Comparison of ENCODE assay signal across 12 cellular contexts in the genomic region with DNA sequence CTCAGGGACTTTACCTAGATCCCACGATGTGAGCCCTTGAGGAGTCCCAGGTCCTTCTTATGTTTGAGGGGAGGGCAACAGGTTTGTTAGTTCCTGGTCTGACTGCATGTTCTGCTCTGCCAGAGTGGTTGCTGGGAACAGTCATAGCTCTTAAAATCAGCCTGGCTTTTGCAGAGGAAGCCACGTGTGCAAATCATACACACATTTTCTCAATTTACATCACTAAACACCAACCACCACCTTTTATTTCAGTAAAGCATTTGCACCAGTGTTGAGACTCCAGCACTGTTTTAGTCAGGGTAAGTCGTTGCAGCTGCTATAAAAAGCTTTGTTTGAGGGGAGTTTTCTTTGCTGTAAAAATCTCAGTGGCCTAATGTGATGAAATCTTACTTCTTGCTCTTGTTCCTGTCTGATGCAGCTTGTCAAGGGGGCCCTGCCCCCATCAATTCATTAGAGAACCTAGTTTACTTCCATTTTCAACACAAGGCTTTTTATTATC.
A peak's percentile ranks its signal among the peaks of the same experiment; 100 is the strongest.
DNase-seq lines count a peak whose midpoint lies in the region; ATAC-seq, FAIRE-seq and TF ChIP-seq lines count a peak whose summit lies in the region.
"Had no signal": no experiment of that assay in that cellular context is flagged by ENCODE, and none has a peak within 500 bp of the region (broad histone marks: within the 10 kb centered on the region; RNA-seq: fewer than 3 reads in every experiment).

No MANE protein-coding gene starts in this region.

- CTCF ChIA-PET in H1 (lab: Charles Lee; ENCODE audit: partially characterized antibody), result interaction anchor here (0.7 to 1.1 kb wide), 3 partner anchors 9 to 28 kb away, joined by 3 to 4 read pairs (median 3); no protein-coding TSS in a partner anchor

- no peak for TF ChIP-seq POLR2A in H1 (IDR thresholded peaks at IDR 0.05; ENCODE audit: control extremely low read depth in 1 of 2, low read depth in 2 of 2, low read length in 2 of 2)

- TF ChIP-seq EP300 in H1 (IDR thresholded peaks at IDR 0.05; ENCODE audit: borderline replicate concordance in 1 of 2, low read depth in 2 of 2, low read length in 2 of 2), result no peak

- H4K91ac ChIP-seq in H1 (replicated peaks; ENCODE audit: insufficient read length, low read length), result no peak overlapping the region

- no peaks in the 10 kb centered on the region for H3K36me3 ChIP-seq in H1 (ENCODE audit: control insufficient read depth in 2 of 4, insufficient read depth in 4 of 4, low read length in 3 of 4)
- H3K36me3 ChIP-seq: BLaER1, neutrophil had no signal

- 55% methylated on average over 3 of the region's 3 CpGs; no CpG with 5 or more reads in 1 of the 2 experiments for WGBS in H1 (ENCODE audit: extremely low coverage in 1 of 2, insufficient coverage in 1 of 2, insufficient read length in 1 of 2, insufficient replicate concordance in 2 of 2, low coverage in 1 of 2, low lambda C conversion rate in 2 of 2, missing lambda C conversion rate in 1 of 2), 2 experiments

- H3K9ac ChIP-seq in H1 (replicated peaks in 1 of 4; ENCODE audit: extremely low read depth in 1 of 4, low read depth in 3 of 4, low read length in 3 of 4), result no peak overlapping the region
- H3K9ac ChIP-seq: BLaER1 had no signal

- peak overlapping the region; percentile 97 for H2AFZ ChIP-seq in H1 (ENCODE audit: low read length)

- POLR2A ChIA-PET in H1 (lab: Charles Lee; ENCODE audit: partially characterized antibody), result interaction anchor here (1.4 to 1.7 kb wide), 2 partner anchors 9 to 13 kb away, joined by 3 to 6 read pairs; no protein-coding TSS in a partner anchor

- no peak overlapping the region for H4K8ac ChIP-seq in H1 (ENCODE audit: extremely low read depth, insufficient read depth, low read length)

- no peak overlapping the region for H3K18ac ChIP-seq in H1 (ENCODE audit: extremely low read depth, low read length)

- H3K23ac ChIP-seq in H1 (ENCODE audit: insufficient read length), result no peak overlapping the region

- peaks cover 0 to 5% (median 1%) of the 10 kb centered on the region in 4 experiments; a peak in 2 of 7 replicates for H3K4me1 ChIP-seq in H1 (replicated peaks in 1 of 4; ENCODE audit: control insufficient read depth in 3 of 4, insufficient read depth in 4 of 4, low read length in 3 of 4)
- H3K4me1 ChIP-seq: BLaER1 had no signal

- no peak for DNase-seq in H1 (ENCODE audit: low read depth in 1 of 2, low spot score in 2 of 2)
- DNase-seq in stimulated activated CD4-positive, alpha-beta T cell treated with anti-CD3 and anti-CD28 coated beads, Interleukin-4, amount 100 ng/mL, for 4 hours, result no peak
- no peak for DNase-seq in activated gamma-delta T cell (lab: John Stamatoyannopoulos, UW)
- DNase-seq in NCI-H526 (lab: John Stamatoyannopoulos, UW), result no peak
- DNase-seq: NCI-H2081 had no signal

- H3K56ac ChIP-seq in H1 (replicated peaks; ENCODE audit: insufficient read length, low read depth, low read length), result no peak overlapping the region

- H2BK120ac ChIP-seq in H1 (replicated peaks; ENCODE audit: low read depth, low read length), result no peak overlapping the region

- FAIRE-seq in H1 (lab: Jason Lieb, UNC), result no peak

- H4K5ac ChIP-seq in H1 (ENCODE audit: insufficient read length, low read depth, low read length), result no peak overlapping the region

- no peak overlapping the region for H3K4me3 ChIP-seq in H1 (ENCODE audit: extremely low read depth in 1 of 4, insufficient read depth in 2 of 4, low read depth in 3 of 4, low read length in 4 of 4)
- H3K4me3 ChIP-seq: BLaER1 had no signal

- H3K9me3 ChIP-seq in H1 (ENCODE audit: insufficient read depth in 2 of 2, low read depth in 1 of 2, low read length in 1 of 2), result no peaks in the 10 kb centered on the region
- H3K9me3 ChIP-seq: BLaER1, neutrophil had no signal

- H3K14ac ChIP-seq in H1 (ENCODE audit: insufficient read length), result no peak overlapping the region

- H3K27me3 ChIP-seq in H1 (replicated peaks in 1 of 4; ENCODE audit: control insufficient read depth in 3 of 4, extremely low read depth in 1 of 4, insufficient read depth in 3 of 4, low read length in 3 of 4), result no peaks in the 10 kb centered on the region
- H3K27me3 ChIP-seq: BLaER1 had no signal

- no peaks in the 10 kb centered on the region for H4K20me1 ChIP-seq in H1 (replicated peaks in 1 of 2; ENCODE audit: control insufficient read depth in 1 of 2, insufficient read depth in 2 of 2, low read length in 2 of 2)
- H4K20me1 ChIP-seq: BLaER1 had no signal

- ATAC-seq in GM18502 (IDR thresholded peaks at IDR 0.05; ENCODE audit: poor library complexity, unreplicated experiment), result peak; percentile 74
- ATAC-seq in GM21717 (IDR thresholded peaks at IDR 0.05; ENCODE audit: unreplicated experiment), result peak; percentile 75
- ATAC-seq in HG03565 (IDR thresholded peaks at IDR 0.05; ENCODE audit: unreplicated experiment), result peak; percentile 44
- no peak for ATAC-seq in GM21447 (IDR thresholded peaks at IDR 0.05; ENCODE audit: unreplicated experiment)

- H3K79me2 ChIP-seq in H1 (ENCODE audit: control insufficient read depth in 1 of 2, insufficient read depth in 2 of 2, low read length in 2 of 2), result no peaks in the 10 kb centered on the region

- no peak for TF ChIP-seq CTCF in H1 (IDR thresholded peaks at IDR 0.05; ENCODE audit: control extremely low read depth in 1 of 3, insufficient read depth in 1 of 3, low read depth in 1 of 3, low read length in 3 of 3)

- TF ChIP-seq RAD21 in H1 (IDR thresholded peaks at IDR 0.05 in 1 of 2, conservative IDR thresholded peaks at IDR 0.05 in 1 of 2; ENCODE audit: low read depth in 2 of 2, low read length in 2 of 2), result no peak

- no peak overlapping the region for H3K4ac ChIP-seq in H1 (replicated peaks; ENCODE audit: insufficient read length, low read depth, low read length)

- no peak overlapping the region for H2BK20ac ChIP-seq in H1 (ENCODE audit: low read length)

- no peaks in the 10 kb centered on the region for H3K23me2 ChIP-seq in H1 (ENCODE audit: low read depth, low read length)

- no peak overlapping the region for H3K4me2 ChIP-seq in H1 (ENCODE audit: insufficient read depth in 1 of 2, low read depth in 2 of 2, low read length in 2 of 2)
- H3K4me2 ChIP-seq: BLaER1 had no signal

- H2AK5ac ChIP-seq in H1 (ENCODE audit: low read depth, low read length), result no peak overlapping the region

- H3K79me1 ChIP-seq in H1 (ENCODE audit: low read depth, low read length), result no peaks in the 10 kb centered on the region

- no peak overlapping the region for H3K27ac ChIP-seq in H1 (ENCODE audit: low read depth, low read length)
- H3K27ac ChIP-seq: BLaER1, neutrophil, VCaP had no signal

- H2BK15ac ChIP-seq in H1 (ENCODE audit: low read length), result no peak overlapping the region

- no peak overlapping the region for H2BK5ac ChIP-seq in H1 (ENCODE audit: low read depth, low read length)

- no peak overlapping the region for H2BK12ac ChIP-seq in H1 (ENCODE audit: low read depth, low read length)

TF ChIP-seq in H1, 55 proteins besides CTCF, POLR2A, EP300 and RAD21:
- TF ChIP-seq CREB1 (IDR thresholded peaks at IDR 0.05), result no peak
- no peak for TF ChIP-seq ASH2L (IDR thresholded peaks at IDR 0.05; ENCODE audit: low read length)
- no peak for TF ChIP-seq SIRT6 (IDR thresholded peaks at IDR 0.05; ENCODE audit: low read length)
- TF ChIP-seq RBBP5 (IDR thresholded peaks at IDR 0.05; ENCODE audit: borderline replicate concordance, low read depth, low read length), result no peak
TF ChIP-seq in H1: peak in this region for 0.
